In genomic region chr1:150234647-150235435, GRCh38 we compare ENCODE assay signal across 8 cellular contexts. TPM values are rescaled to one million over a fixed set of nuclear protein-coding genes. Genes with fewer than 3 reads are reported as not detected.
DNase-seq lines count a peak whose midpoint lies in the region; TF ChIP-seq lines count a peak whose summit lies in the region.

No MANE protein-coding gene starts in this region.

- H3K27me3 Mint-ChIP-seq in Caco-2 (ENCODE audit: insufficient read depth, unreplicated experiment) = no peaks in the 10 kb centered on the region

- H3K9me3 ChIP-seq in Caco-2 (no peaks in the 10 kb centered on the region), neutrophil (no peaks in the 10 kb centered on the region)

- peak; percentile 59 to 71 for DNase-seq in Caco-2
- DNase-seq in GM20000 (ENCODE audit: low spot score) = peak; percentile 89
- peak in 74 of 76 experiments; percentile 40 to 85 (median 70) for DNase-seq in HUDEP-2 (lab: John Stamatoyannopoulos, UW; ENCODE audit: unreplicated experiment in 76 of 76)
- DNase-seq in SHP77 (lab: John Stamatoyannopoulos, UW) = peak; percentile 77 to 85
- DNase-seq in activated effector memory CD4-positive, alpha-beta T cell treated with anti-CD3 and anti-CD28 coated beads, Interleukin-2, amount 50 U/mL, for 16 hours = peak; percentile 96
- peak; percentile 54 for DNase-seq in foreskin melanocyte
- DNase-seq in superior temporal gyrus (ENCODE audit: extremely low spot score) = peak; percentile 59

- peak overlapping the region; percentile 93 for H3K27ac ChIP-seq in neutrophil

- H3K36me3 ChIP-seq in Caco-2 (ENCODE audit: control insufficient read depth, insufficient read depth, low read length) (no peaks in the 10 kb centered on the region), neutrophil (no peaks in the 10 kb centered on the region)

- CTCF ChIA-PET in Caco-2 (lab: Charles Lee) = no interaction called here

- peaks cover 12% of the 10 kb centered on the region for H3K36me3 Mint-ChIP-seq in Caco-2 (ENCODE audit: insufficient read depth, unreplicated experiment)

- peak overlapping the region; percentile 48 for H3K4me3 ChIP-seq in Caco-2 (ENCODE audit: low read depth, low read length)
- peak overlapping the region; percentile 90 to 98 for H3K4me3 ChIP-seq in neutrophil (ENCODE audit: low read depth in 1 of 2, low read length in 1 of 2)

- H3K27ac Mint-ChIP-seq in Caco-2 (ENCODE audit: unreplicated experiment) = no peak overlapping the region

- no peak overlapping the region for H3K4me3 Mint-ChIP-seq in Caco-2 (ENCODE audit: unreplicated experiment)

- intact Hi-C loops in Caco-2 (cut with micrococcal nuclease; ENCODE audit: unreplicated experiment) = no loop called here

- no peaks in the 10 kb centered on the region for H3K9me3 Mint-ChIP-seq in Caco-2 (ENCODE audit: unreplicated experiment)

- H3K27me3 ChIP-seq in Caco-2 (replicated peaks; ENCODE audit: control insufficient read depth, insufficient read depth, low read length) = no peaks in the 10 kb centered on the region
- no peaks in the 10 kb centered on the region for H3K27me3 ChIP-seq in neutrophil

- H3K4me1 Mint-ChIP-seq in Caco-2 (ENCODE audit: low read depth, unreplicated experiment) = peaks cover 25% of the 10 kb centered on the region

- H3K4me1 ChIP-seq in Caco-2 (peaks cover 13% of the 10 kb centered on the region), neutrophil (ENCODE audit: control insufficient read depth in 1 of 2, insufficient read depth in 1 of 2, low read depth in 1 of 2, low read length in 1 of 2) (peaks cover 25 to 30% of the 10 kb centered on the region in 2 experiments)

- BruUV-seq in Caco-2 (replicated peaks; lab: Mats Ljungman, UMichigan) = no TSS peak

- POLR2A ChIA-PET in Caco-2 (lab: Charles Lee) = no interaction called here

- no peak for TF ChIP-seq CTCF in Caco-2 (IDR thresholded peaks at IDR 0.05; ENCODE audit: insufficient read depth in 1 of 2, low read depth in 1 of 2, low read length in 1 of 2, severe bottlenecking in 1 of 2, unreplicated experiment in 1 of 2)
- no peak for TF ChIP-seq CTCF in GM20000 (IDR thresholded peaks at IDR 0.05; ENCODE audit: extremely low read depth, missing control alignments)
- no peak for TF ChIP-seq CTCF in neutrophil (IDR thresholded peaks at IDR 0.05)

RNA-seq across cellular contexts. Expression of gene ANP32E, which starts 1.1 kb away (rescaled TPM):
- total RNA-seq in Caco-2 (2022) = 26.8 and 30.6 TPM in 2 replicates

RNA-seq across cellular contexts. Expression of gene CA14, which starts 22.7 kb away (rescaled TPM):
- not detected in 2 replicates for total RNA-seq in Caco-2 (2022)

RNA-seq across cellular contexts. Expression of gene APH1A, which starts 34.0 kb away (rescaled TPM):
- 93.8 and 96.7 TPM in 2 replicates for total RNA-seq in Caco-2 (2022)

RNA-seq across cellular contexts. Expression of gene C1orf54, which starts 37.7 kb away (rescaled TPM):
- total RNA-seq in Caco-2 (2022) = 0.26 and 0.82 TPM in 2 replicates

RNA-seq across cellular contexts. Expression of gene CIART, which starts 47.5 kb away (rescaled TPM):
- 2.6 and 3.2 TPM in 2 replicates for total RNA-seq in Caco-2 (2022)

Comparison
In these comparisons a context has a peak if more than half of its experiments do, and no peak if none do; other contexts are left out.
1. Peak in every context shown above with its lines: DNase-seq, H3K4me3 ChIP-seq and H3K27ac ChIP-seq.